ENCODE assay signal across 9 cellular contexts in the genomic region with DNA sequence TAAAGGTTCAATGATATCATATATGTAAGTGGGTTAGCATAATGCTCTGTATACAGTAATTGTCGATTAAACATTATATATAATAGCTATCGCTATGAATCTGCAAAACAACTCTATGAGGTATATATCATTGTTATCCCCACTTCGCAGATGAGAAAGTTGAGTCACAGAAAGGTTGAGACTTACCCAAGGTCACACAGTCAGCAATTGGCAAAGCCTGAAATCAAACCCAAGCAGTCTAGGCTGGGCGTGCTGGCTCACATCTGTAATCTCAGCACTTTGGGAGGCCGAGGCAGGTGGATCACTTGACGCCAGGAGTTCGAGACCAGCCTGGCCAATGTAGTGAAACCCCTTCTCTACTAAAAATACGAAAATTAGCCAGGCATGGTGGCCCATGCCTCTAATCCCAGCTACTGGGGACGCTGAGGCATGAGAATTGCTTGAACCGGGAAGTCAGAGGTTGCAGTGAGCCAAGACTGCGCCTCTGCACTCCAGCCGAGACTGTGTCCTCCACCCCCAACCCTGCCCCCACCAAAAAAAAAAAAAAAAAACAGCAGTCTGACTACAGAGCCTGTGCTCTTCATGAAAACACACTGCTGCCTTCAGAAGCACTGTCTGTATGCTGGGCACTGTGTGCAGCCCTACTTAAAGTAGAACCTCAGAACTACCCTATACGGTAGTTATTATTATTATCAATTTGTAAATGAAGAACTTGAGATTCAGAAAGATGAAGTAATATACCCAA. TPM values are rescaled to one million over a fixed set of nuclear protein-coding genes. Genes with fewer than 3 reads are reported as not detected.
A peak's percentile ranks its signal among the peaks of the same experiment; 100 is the strongest.
DNase-seq lines count a peak whose midpoint lies in the region; ATAC-seq, FAIRE-seq and TF ChIP-seq lines count a peak whose summit lies in the region.
"Had no signal": no experiment of that assay in that cellular context is flagged by ENCODE, and none has a peak within 500 bp of the region (broad histone marks: within the 10 kb centered on the region; RNA-seq: fewer than 3 reads in every experiment).

No MANE protein-coding gene starts in this region.

- H3F3A ChIP-seq in MM.1S (ENCODE audit: insufficient read depth, low read length) = peaks cover 34% of the 10 kb centered on the region

- peaks cover 18% of the 10 kb centered on the region for H3K27me3 Mint-ChIP-seq in Calu3 (ENCODE audit: unreplicated experiment)
- no peaks in the 10 kb centered on the region for H3K27me3 Mint-ChIP-seq in central memory CD8-positive, alpha-beta T cell
- H3K27me3 Mint-ChIP-seq in nephron (ENCODE audit: low read depth) = peaks cover 2% of the 10 kb centered on the region

- H2AFZ ChIP-seq in MM.1S (ENCODE audit: low read length) = no peak overlapping the region

- CTCF ChIA-PET in Calu3 (lab: Charles Lee) = no interaction called here

- H3K36me3 Mint-ChIP-seq in Calu3 (ENCODE audit: insufficient read depth, unreplicated experiment) (peaks cover 50% of the 10 kb centered on the region), nephron (ENCODE audit: low read depth) (peaks cover 12% of the 10 kb centered on the region)
- H3K36me3 Mint-ChIP-seq in central memory CD8-positive, alpha-beta T cell (ENCODE audit: insufficient read depth) = peaks cover 23% of the 10 kb centered on the region

- 84 to 86% methylated on average over 13 of the region's 13 CpGs for WGBS in pancreas, 2 donors

- H3K79me2 ChIP-seq in MM.1S (ENCODE audit: low read length) = peaks cover 35% of the 10 kb centered on the region

- TF ChIP-seq CTCF in Calu3 (IDR thresholded peaks at IDR 0.05; ENCODE audit: unreplicated experiment) (no peak), MM.1S (IDR thresholded peaks at IDR 0.05; ENCODE audit: low read length) (no peak), nephron (IDR thresholded peaks at IDR 0.05; ENCODE audit: unreplicated experiment in 3 of 3) (no peak), pancreas (IDR thresholded peaks at IDR 0.05) (no peak)

- peak overlapping the region; percentile 97; the same call in 1 of the 2 replicates for H3K4me2 ChIP-seq in MM.1S (ENCODE audit: low read depth, low read length)

- no peak for FAIRE-seq in pancreas (lab: Jason Lieb, UNC)

- H3K4me1 Mint-ChIP-seq in Calu3 (ENCODE audit: low read depth, unreplicated experiment) (peaks cover 22% of the 10 kb centered on the region), nephron (peaks cover 17% of the 10 kb centered on the region)
- peaks cover 53% of the 10 kb centered on the region for H3K4me1 Mint-ChIP-seq in central memory CD8-positive, alpha-beta T cell

- peak overlapping the region; percentile 95 for H3K4me3 Mint-ChIP-seq in Calu3 (ENCODE audit: low read depth, unreplicated experiment)
- peak overlapping the region; percentile 99 for H3K4me3 Mint-ChIP-seq in central memory CD8-positive, alpha-beta T cell
- H3K4me3 Mint-ChIP-seq in nephron = peak overlapping the region; percentile 96

- no peak overlapping the region for H3K27ac Mint-ChIP-seq in Calu3 (ENCODE audit: unreplicated experiment)
- H3K27ac Mint-ChIP-seq in central memory CD8-positive, alpha-beta T cell (ENCODE audit: low read depth) = peak overlapping the region; percentile 100
- H3K27ac Mint-ChIP-seq in nephron = peak overlapping the region in 1 of 3 experiments; percentile 94

- H3K27ac ChIP-seq in MM.1S (ENCODE audit: low read length) (no peak overlapping the region), pancreas (no peak overlapping the region)

- H4K20me1 ChIP-seq in MM.1S (ENCODE audit: insufficient read depth, low read length) = no peaks in the 10 kb centered on the region

- H3K27me3 ChIP-seq in MM.1S (replicated peaks; ENCODE audit: insufficient read depth, low read length) = no peaks in the 10 kb centered on the region
- H3K27me3 ChIP-seq in pancreas = no peaks in the 10 kb centered on the region

- H3K9ac ChIP-seq in MM.1S (ENCODE audit: low read length) = no peak overlapping the region; the same call in 1 of the 2 replicates

- H3K9me2 ChIP-seq in MM.1S (replicated peaks; ENCODE audit: insufficient read depth, low read length) = no peaks in the 10 kb centered on the region

- H3K9me3 Mint-ChIP-seq in Calu3 (ENCODE audit: low read depth, unreplicated experiment) = no peaks in the 10 kb centered on the region
- no peaks in the 10 kb centered on the region for H3K9me3 Mint-ChIP-seq in central memory CD8-positive, alpha-beta T cell
- no peaks in the 10 kb centered on the region for H3K9me3 Mint-ChIP-seq in nephron

- BruUV-seq in Calu3 (replicated peaks; lab: Mats Ljungman, UMichigan) = TSS peak; percentile 58

- H3K36me3 ChIP-seq in MM.1S (replicated peaks; ENCODE audit: insufficient read depth, low read length) (no peaks in the 10 kb centered on the region), pancreas (peaks cover 0 to 11% (median 0%) of the 10 kb centered on the region in 3 donors)

- ATAC-seq in central memory CD8-positive, alpha-beta T cell (replicated peaks; ENCODE audit: extremely low read depth, poor library complexity, severe bottlenecking) = no peak
- ATAC-seq in pancreas = no peak

- no peak for DNase-seq in Calu3
- DNase-seq in MM.1S = no peak
- no peak for DNase-seq in central memory CD8-positive, alpha-beta T cell (ENCODE audit: low spot score in 2 of 2)
- no peak for DNase-seq in NCI-H1105 (lab: John Stamatoyannopoulos, UW)
- DNase-seq in pancreas = no peak
- DNase-seq in T1000 (lab: John Stamatoyannopoulos, UW) = no peak
- DNase-seq in DMS153 (lab: John Stamatoyannopoulos, UW) = no peak
- DNase-seq: NCI-H1436 treated with DMSO at 0.1 percent for 48 hours had no signal

- intact Hi-C loops in Calu3 (cut with micrococcal nuclease; ENCODE audit: unreplicated experiment) = no loop called here
- intact Hi-C loops in pancreas (cut with DNase I) = no loop called here

- H3K4me3 ChIP-seq in MM.1S (ENCODE audit: low read length) (peak overlapping the region; percentile 100; the same call in 1 of the 2 replicates), pancreas (peak overlapping the region in 1 of 4 donors; percentile 59)

- H3K4me1 ChIP-seq in MM.1S (ENCODE audit: low read length) = peaks cover 51% of the 10 kb centered on the region
- H3K4me1 ChIP-seq in pancreas = peaks cover 5 to 8% (median 7%) of the 10 kb centered on the region in 3 donors

- H3K9me3 ChIP-seq in MM.1S (replicated peaks; ENCODE audit: insufficient read depth, low read length) = no peaks in the 10 kb centered on the region
- no peaks in the 10 kb centered on the region for H3K9me3 ChIP-seq in pancreas

RNA-seq across cellular contexts. Expression of a gene that starts 1.3 kb away (rescaled TPM):
- total RNA-seq in Calu3 (2022) (72.0 and 72.8 TPM in 2 replicates), pancreas (10 to 100 TPM in 4 of 6 donors, 1 to 10 TPM in 2; 7.0 to 16.6 (median 12.3) TPM)
- 10 to 100 TPM; 26.4 to 29.5 TPM for polyA plus RNA-seq in pancreas

RNA-seq across cellular contexts. Expression of a gene that starts 5.2 kb away (rescaled TPM):
- total RNA-seq in Calu3 (2022) (3.4 and 3.8 TPM in 2 replicates), pancreas (1 to 10 TPM in 3 of 6 donors, under 1 TPM in 3; 0.46 to 2.5 (median 1.1) TPM)
- 1 to 10 TPM; 4.8 to 9.2 TPM for polyA plus RNA-seq in pancreas

RNA-seq across cellular contexts. Expression of a gene that starts 19.7 kb away (rescaled TPM):
- total RNA-seq in Calu3 (2022) = 126 and 132 TPM in 2 replicates
- total RNA-seq in pancreas = 10 to 100 TPM; 15.3 to 31.4 (median 18.9) TPM
- polyA plus RNA-seq in pancreas = 10 to 100 TPM; 27.0 to 33.1 TPM

RNA-seq across cellular contexts. Expression of a gene that starts 46.6 kb away (rescaled TPM):
- total RNA-seq in Calu3 (2022) = 0.73 TPM in 1 of 2 replicates, not detected in the other
- total RNA-seq in pancreas = 1 to 10 TPM in 1 of 6 donors, under 1 TPM in 2, not detected in 3; 0.32 to 1.3 (median 0.83) TPM
- polyA plus RNA-seq in pancreas = under 1 TPM in 1 of 2 donors, not detected in 1; 0.14 TPM

RNA-seq across cellular contexts. Expression of a gene that starts 50.0 kb away (rescaled TPM):
- total RNA-seq in Calu3 (2022) (14.3 and 14.7 TPM in 2 replicates), pancreas (1 to 10 TPM; 1.0 to 1.8 (median 1.5) TPM)
- polyA plus RNA-seq in pancreas = 10 to 100 TPM; 14.4 to 27.3 TPM
